10 cellular contexts compared by ENCODE assay signal in the genomic region with DNA sequence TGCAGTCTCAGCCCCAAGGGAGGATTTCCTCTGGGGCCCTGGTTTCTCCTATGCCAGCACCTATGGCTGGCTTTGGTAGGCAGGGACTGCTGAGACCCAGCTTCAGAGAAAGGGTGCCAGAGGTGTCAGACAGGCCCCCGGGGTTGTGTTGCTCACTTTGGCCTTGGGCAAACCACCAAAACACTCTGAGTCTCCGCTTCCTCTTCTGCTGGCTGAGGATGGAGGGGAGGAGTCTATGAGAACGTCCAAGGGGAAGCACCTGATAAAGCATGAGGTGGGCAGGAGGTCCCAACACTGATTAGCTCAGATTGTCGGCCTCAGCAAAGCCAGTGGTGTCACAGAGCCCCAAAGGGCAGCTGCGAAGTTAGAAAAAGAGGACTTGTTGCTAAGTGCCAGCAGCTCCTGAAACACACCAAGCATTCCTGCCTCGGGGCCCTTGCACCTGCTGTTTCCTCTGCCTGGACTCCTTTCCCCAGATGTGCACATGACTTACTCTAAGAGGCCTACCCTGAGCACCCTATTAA. TPM values are rescaled to one million over a fixed set of nuclear protein-coding genes. Genes with fewer than 3 reads are reported as not detected.
A peak's percentile ranks its signal among the peaks of the same experiment; 100 is the strongest.
DNase-seq lines count a peak whose midpoint lies in the region; ATAC-seq, FAIRE-seq and TF ChIP-seq lines count a peak whose summit lies in the region.
"Had no signal": no experiment of that assay in that cellular context is flagged by ENCODE, and none has a peak within 500 bp of the region (broad histone marks: within the 10 kb centered on the region; RNA-seq: fewer than 3 reads in every experiment).

No MANE protein-coding gene starts in this region.

- no peak for FAIRE-seq in K562 (lab: Jason Lieb, UNC)

- H3K27me3 ChIP-seq in K562 (ENCODE audit: control insufficient read depth in 2 of 2, insufficient read depth in 2 of 2, low read length in 2 of 2): peaks cover 0 to 8% of the 10 kb centered on the region in 2 experiments; a peak in 2 of 5 replicates
- no peaks in the 10 kb centered on the region for H3K27me3 ChIP-seq in thyroid gland

- no TSS peak for BruUV-seq in K562 (replicated peaks; lab: Mats Ljungman, UMichigan)

- TF ChIP-seq EP300 in K562 (IDR thresholded peaks at IDR 0.05; ENCODE audit: low read length): no peak

- no peaks in the 10 kb centered on the region for H3K79me2 ChIP-seq in K562 (ENCODE audit: control insufficient read depth, insufficient read depth, low read length)

- 18% methylated on average over 6 of the region's 6 CpGs for WGBS in K562 (ENCODE audit: insufficient coverage, low coverage, missing lambda C conversion rate)
- 55 to 78% methylated on average over 6 of the region's 6 CpGs for WGBS in thyroid gland, 2 donors

- H3K36me3 ChIP-seq in K562 (ENCODE audit: control insufficient read depth, insufficient read depth, low read length) (no peaks in the 10 kb centered on the region), thyroid gland (peaks cover 29 to 32% of the 10 kb centered on the region in 2 donors)

- H3K4me2 ChIP-seq in K562 (ENCODE audit: insufficient read depth, low read length): no peak overlapping the region

- TF ChIP-seq POLR2A in K562 (conservative IDR thresholded peaks at IDR 0.05): no peak
- TF ChIP-seq POLR2A in thyroid gland (IDR thresholded peaks at IDR 0.05): no peak

- no peak overlapping the region for H2AFZ ChIP-seq in K562 (ENCODE audit: low read depth, low read length)

- POLR2A ChIA-PET in K562 (lab: Yijun Ruan, JAX): interaction anchor here (0.6 to 2.5 kb wide), 4 partner anchors 9 to 49 kb away, joined by 3 to 11 read pairs (median 3); a partner anchor contains a TSS

- no peak overlapping the region for H3K27ac ChIP-seq in K562 (ENCODE audit: extremely low read depth, low read depth, low read length)
- H3K27ac ChIP-seq in thyroid gland: no peak overlapping the region
- H3K27ac ChIP-seq: SK-N-MC had no signal

- peak; percentile 73 for ATAC-seq in GM19455 (IDR thresholded peaks at IDR 0.05; ENCODE audit: unreplicated experiment)
- ATAC-seq in HG03280 (IDR thresholded peaks at IDR 0.05; ENCODE audit: unreplicated experiment): peak; percentile 78
- ATAC-seq in K562: no peak

- no peaks in the 10 kb centered on the region for H4K20me1 ChIP-seq in K562 (replicated peaks; ENCODE audit: control insufficient read depth, insufficient read depth, low read length)

- H3K4me1 ChIP-seq in K562 (replicated peaks in 1 of 2; ENCODE audit: control insufficient read depth in 2 of 2, insufficient read depth in 2 of 2, low read length in 2 of 2): peaks cover 14% of the 10 kb centered on the region in 2 experiments; a peak in 4 of 5 replicates
- no peaks in the 10 kb centered on the region for H3K4me1 ChIP-seq in thyroid gland

- H3K9me3 ChIP-seq in K562 (replicated peaks; ENCODE audit: control insufficient read depth, insufficient read depth, low read depth, low read length) (no peaks in the 10 kb centered on the region), thyroid gland (no peaks in the 10 kb centered on the region)

- in situ Hi-C loops in K562 (cut with MboI): no loop called here

- peak; percentile 35 for DNase-seq in ELR (ENCODE audit: low read depth)
- no peak for DNase-seq in K562 (ENCODE audit: extremely low read depth in 1 of 4, low spot score in 3 of 4)
- no peak for DNase-seq in effector CD8-positive, alpha-beta T cell (lab: John Stamatoyannopoulos, UW)
- DNase-seq in thyroid gland: no peak
- DNase-seq in NCI-H187 (lab: John Stamatoyannopoulos, UW): no peak
- DNase-seq in NCI-H128 (lab: John Stamatoyannopoulos, UW; ENCODE audit: unreplicated experiment): no peak

- no peak for TF ChIP-seq RAD21 in K562 (CRISPR knock-in tag; conservative IDR thresholded peaks at IDR 0.05 in 1 of 2, IDR thresholded peaks at IDR 0.05 in 1 of 2)

- CTCF ChIA-PET in K562 (lab: Yijun Ruan, JAX; ENCODE audit: low intra/inter-chr PET ratio): no interaction called here

- TF ChIP-seq CTCF in K562 (IDR thresholded peaks at IDR 0.05 in 2 of 3, conservative IDR thresholded peaks at IDR 0.05 in 1 of 3; ENCODE audit: insufficient read depth in 2 of 3, low read depth in 1 of 3, low read length in 3 of 3) (no peak), thyroid gland (IDR thresholded peaks at IDR 0.05) (no peak)

- H3K4me3 ChIP-seq in K562 (no peak overlapping the region), thyroid gland (replicated peaks in 1 of 3) (no peak overlapping the region)
- H3K4me3 ChIP-seq: SK-N-MC had no signal

- H3K9me1 ChIP-seq in K562 (ENCODE audit: control insufficient read depth, insufficient read depth, low read length): no peaks in the 10 kb centered on the region

- H3K9ac ChIP-seq in K562 (ENCODE audit: insufficient read depth in 1 of 2, low read depth in 2 of 2, low read length in 2 of 2): no peak overlapping the region

- intact Hi-C loops in K562 (cut with micrococcal nuclease): no loop called here
- intact Hi-C loops in thyroid gland (cut with DNase I): no loop called here

RNA-seq across cellular contexts. Expression of a gene that starts 10.5 kb away (rescaled TPM):
- total RNA-seq in K562 (2011; cell fraction: chromatin; rRNA removed; ENCODE audit: low replicate concordance): not detected in 2 replicates
- total RNA-seq in K562 (2011; cell fraction: nucleolus; rRNA removed): not detected in 2 replicates
- not detected in 2 replicates for total RNA-seq in K562 (2011; cell fraction: nucleoplasm; rRNA removed)
- not detected in 2 replicates for total RNA-seq in K562 (2014; rRNA removed)
- total RNA-seq in K562 (2014; rRNA removed; fragmentation: Illumina TruSeq; extraction: Trizol): not detected in 2 replicates
- not detected in 2 replicates for total RNA-seq in K562 (2015; rRNA removed; fragmentation: Illumina TruSeq; extraction: Trizol)
- not detected in 2 replicates for total RNA-seq in K562 (2021)
- not detected in 2 replicates for polyA plus RNA-seq in K562 (2011; rRNA removed)
- polyA plus RNA-seq in K562 (2011; cell fraction: cytosol; rRNA removed): not detected in 2 replicates
- not detected in 2 replicates for polyA plus RNA-seq in K562 (2011; cell fraction: nucleus; rRNA removed)
- 0.30 TPM in 1 of 2 replicates, not detected in the other for polyA plus RNA-seq in K562 (2012)
- polyA plus RNA-seq in K562 (2014; fragmentation: Illumina TruSeq; extraction: Trizol): not detected in 2 replicates
- not detected for polyA plus RNA-seq in K562 (2014; fragmentation: Nextera tagmentation; extraction: Ambion mirVana)
- not detected in 2 replicates for polyA plus RNA-seq in K562 (2014; rRNA removed)
- not detected in 2 replicates for polyA minus RNA-seq in K562 (2011; rRNA and poly(A)+ RNA removed)
- polyA minus RNA-seq in K562 (2011; cell fraction: cytosol; rRNA and poly(A)+ RNA removed): not detected in 2 replicates
- polyA minus RNA-seq in K562 (2011; cell fraction: nucleus; rRNA and poly(A)+ RNA removed): not detected in 2 replicates
- not detected for total RNA-seq in thyroid gland
- total RNA-seq: renal cortical epithelial cell had no signal

RNA-seq across cellular contexts. Expression of a gene that starts 17.4 kb away (rescaled TPM):
- 16.6 and 31.9 TPM in 2 replicates for total RNA-seq in K562 (2011; cell fraction: chromatin; rRNA removed; ENCODE audit: low replicate concordance)
- total RNA-seq in K562 (2011; cell fraction: nucleolus; rRNA removed): 45.1 and 48.4 TPM in 2 replicates
- 37.1 and 40.2 TPM in 2 replicates for total RNA-seq in K562 (2011; cell fraction: nucleoplasm; rRNA removed)
- total RNA-seq in K562 (2014; rRNA removed) (172 and 189 TPM in 2 replicates), K562 (2014; rRNA removed; fragmentation: Illumina TruSeq; extraction: Trizol) (86.1 and 109 TPM in 2 replicates), K562 (2015; rRNA removed; fragmentation: Illumina TruSeq; extraction: Trizol) (119 and 130 TPM in 2 replicates), K562 (2021) (159 and 166 TPM in 2 replicates), thyroid gland (10 to 100 TPM; 29.8 to 43.7 (median 37.4) TPM)
- polyA plus RNA-seq in K562 (2011; rRNA removed) (133 and 155 TPM in 2 replicates), K562 (2014; fragmentation: Illumina TruSeq; extraction: Trizol) (158 and 183 TPM in 2 replicates), K562 (2014; fragmentation: Nextera tagmentation; extraction: Ambion mirVana) (100 to 1,000 TPM; 493 to 553 TPM), K562 (2014; rRNA removed) (199 and 222 TPM in 2 replicates)
- polyA plus RNA-seq in K562 (2011; cell fraction: cytosol; rRNA removed): 183 and 188 TPM in 2 replicates
- polyA plus RNA-seq in K562 (2011; cell fraction: nucleus; rRNA removed): 68.3 and 76.8 TPM in 2 replicates
- polyA plus RNA-seq in K562 (2012): 64.2 and 162 TPM in 2 replicates
- 67.5 and 72.6 TPM in 2 replicates for polyA minus RNA-seq in K562 (2011; rRNA and poly(A)+ RNA removed)
- polyA minus RNA-seq in K562 (2011; cell fraction: cytosol; rRNA and poly(A)+ RNA removed): 17.3 and 37.4 TPM in 2 replicates
- 13.5 and 21.9 TPM in 2 replicates for polyA minus RNA-seq in K562 (2011; cell fraction: nucleus; rRNA and poly(A)+ RNA removed)

RNA-seq across cellular contexts. Expression of a gene that starts 19.6 kb away (rescaled TPM):
- 2.0 and 3.5 TPM in 2 replicates for total RNA-seq in K562 (2011; cell fraction: chromatin; rRNA removed; ENCODE audit: low replicate concordance)
- total RNA-seq in K562 (2011; cell fraction: nucleolus; rRNA removed): 1.8 and 2.6 TPM in 2 replicates
- total RNA-seq in K562 (2011; cell fraction: nucleoplasm; rRNA removed): 2.4 and 3.6 TPM in 2 replicates
- 7.7 and 11.8 TPM in 2 replicates for total RNA-seq in K562 (2014; rRNA removed)
- 6.4 and 7.9 TPM in 2 replicates for total RNA-seq in K562 (2014; rRNA removed; fragmentation: Illumina TruSeq; extraction: Trizol)
- total RNA-seq in K562 (2015; rRNA removed; fragmentation: Illumina TruSeq; extraction: Trizol): 9.1 and 10.9 TPM in 2 replicates
- total RNA-seq in K562 (2021): 9.7 and 9.8 TPM in 2 replicates
- 5.4 and 5.9 TPM in 2 replicates for polyA plus RNA-seq in K562 (2011; rRNA removed)
- polyA plus RNA-seq in K562 (2011; cell fraction: cytosol; rRNA removed): 11.2 and 16.3 TPM in 2 replicates
- polyA plus RNA-seq in K562 (2011; cell fraction: nucleus; rRNA removed): 2.8 and 4.5 TPM in 2 replicates
- polyA plus RNA-seq in K562 (2012): 33.5 and 84.9 TPM in 2 replicates
- polyA plus RNA-seq in K562 (2014; fragmentation: Illumina TruSeq; extraction: Trizol): 13.2 and 15.7 TPM in 2 replicates
- 10 to 100 TPM; 21.5 to 24.9 TPM for polyA plus RNA-seq in K562 (2014; fragmentation: Nextera tagmentation; extraction: Ambion mirVana)
- 9.8 and 11.1 TPM in 2 replicates for polyA plus RNA-seq in K562 (2014; rRNA removed)
- 5.3 and 6.6 TPM in 2 replicates for polyA minus RNA-seq in K562 (2011; rRNA and poly(A)+ RNA removed)
- 3.4 TPM in 2 replicates for polyA minus RNA-seq in K562 (2011; cell fraction: cytosol; rRNA and poly(A)+ RNA removed)
- polyA minus RNA-seq in K562 (2011; cell fraction: nucleus; rRNA and poly(A)+ RNA removed): 1.1 and 2.6 TPM in 2 replicates
- total RNA-seq in thyroid gland: 10 to 100 TPM; 30.8 to 41.7 (median 38.8) TPM

RNA-seq across cellular contexts. Expression of a gene that starts 32.4 kb away (rescaled TPM):
- total RNA-seq in K562 (2011; cell fraction: chromatin; rRNA removed; ENCODE audit: low replicate concordance): 70.0 and 187 TPM in 2 replicates
- total RNA-seq in K562 (2011; cell fraction: nucleolus; rRNA removed): 140 and 142 TPM in 2 replicates
- total RNA-seq in K562 (2011; cell fraction: nucleoplasm; rRNA removed): 97.5 and 106 TPM in 2 replicates
- total RNA-seq in K562 (2014; rRNA removed) (32.0 and 36.4 TPM in 2 replicates), K562 (2014; rRNA removed; fragmentation: Illumina TruSeq; extraction: Trizol) (14.8 and 17.3 TPM in 2 replicates), K562 (2015; rRNA removed; fragmentation: Illumina TruSeq; extraction: Trizol) (16.1 and 17.8 TPM in 2 replicates), K562 (2021) (41.8 and 42.9 TPM in 2 replicates), thyroid gland (10 to 100 TPM; 20.3 to 64.1 (median 28.8) TPM)
- polyA plus RNA-seq in K562 (2011; rRNA removed) (24.6 and 30.6 TPM in 2 replicates), K562 (2014; fragmentation: Illumina TruSeq; extraction: Trizol) (33.4 and 37.3 TPM in 2 replicates), K562 (2014; fragmentation: Nextera tagmentation; extraction: Ambion mirVana) (1 to 10 TPM; 2.6 to 3.8 TPM), K562 (2014; rRNA removed) (29.9 and 30.6 TPM in 2 replicates)
- 32.9 and 51.5 TPM in 2 replicates for polyA plus RNA-seq in K562 (2011; cell fraction: cytosol; rRNA removed)
- polyA plus RNA-seq in K562 (2011; cell fraction: nucleus; rRNA removed): 72.6 and 94.2 TPM in 2 replicates
- 24.9 and 86.3 TPM in 2 replicates for polyA plus RNA-seq in K562 (2012)
- polyA minus RNA-seq in K562 (2011; rRNA and poly(A)+ RNA removed): 23.7 and 32.9 TPM in 2 replicates
- 24.3 and 29.1 TPM in 2 replicates for polyA minus RNA-seq in K562 (2011; cell fraction: cytosol; rRNA and poly(A)+ RNA removed)
- polyA minus RNA-seq in K562 (2011; cell fraction: nucleus; rRNA and poly(A)+ RNA removed): 38.5 and 48.2 TPM in 2 replicates

RNA-seq across cellular contexts. Expression of a gene that starts 49.6 kb away (rescaled TPM):
- 0.44 TPM in 1 of 2 replicates, not detected in the other for total RNA-seq in K562 (2011; cell fraction: chromatin; rRNA removed; ENCODE audit: low replicate concordance)
- 0.33 TPM in 1 of 2 replicates, not detected in the other for total RNA-seq in K562 (2011; cell fraction: nucleolus; rRNA removed)
- 0.37 and 0.46 TPM in 2 replicates for total RNA-seq in K562 (2011; cell fraction: nucleoplasm; rRNA removed)
- total RNA-seq in K562 (2014; rRNA removed) (not detected in 2 replicates), K562 (2014; rRNA removed; fragmentation: Illumina TruSeq; extraction: Trizol) (not detected in 2 replicates), K562 (2015; rRNA removed; fragmentation: Illumina TruSeq; extraction: Trizol) (0.14 TPM in 1 of 2 replicates, not detected in the other), K562 (2021) (0.94 and 1.00 TPM in 2 replicates), thyroid gland (100 to 1,000 TPM; 107 to 343 (median 196) TPM)
- polyA plus RNA-seq in K562 (2011; rRNA removed) (0.10 and 0.31 TPM in 2 replicates), K562 (2014; fragmentation: Illumina TruSeq; extraction: Trizol) (0.08 and 0.31 TPM in 2 replicates), K562 (2014; fragmentation: Nextera tagmentation; extraction: Ambion mirVana) (under 1 TPM; 0.21 to 0.30 TPM), K562 (2014; rRNA removed) (0.20 and 0.55 TPM in 2 replicates)
- polyA plus RNA-seq in K562 (2011; cell fraction: cytosol; rRNA removed): 0.37 and 0.40 TPM in 2 replicates
- 0.18 and 0.48 TPM in 2 replicates for polyA plus RNA-seq in K562 (2011; cell fraction: nucleus; rRNA removed)
- polyA plus RNA-seq in K562 (2012): 0.30 and 1.2 TPM in 2 replicates
- polyA minus RNA-seq in K562 (2011; rRNA and poly(A)+ RNA removed): not detected in 2 replicates
- not detected in 2 replicates for polyA minus RNA-seq in K562 (2011; cell fraction: cytosol; rRNA and poly(A)+ RNA removed)
- polyA minus RNA-seq in K562 (2011; cell fraction: nucleus; rRNA and poly(A)+ RNA removed): 0.13 TPM in 1 of 2 replicates, not detected in the other
